12 cellular contexts compared by ENCODE assay signal in genomic region chr2:73870084-73870483, GRCh38. TPM values are rescaled to one million over a fixed set of nuclear protein-coding genes. Genes with fewer than 3 reads are reported as not detected.
A peak's percentile ranks its signal among the peaks of the same experiment; 100 is the strongest.
DNase-seq lines count a peak whose midpoint lies in the region; ATAC-seq and TF ChIP-seq lines count a peak whose summit lies in the region.
"Had no signal": no experiment of that assay in that cellular context is flagged by ENCODE, and none has a peak within 500 bp of the region (broad histone marks: within the 10 kb centered on the region; RNA-seq: fewer than 3 reads in every experiment).

No MANE protein-coding gene starts in this region.

- H3K9me3 ChIP-seq in SJSA1 (replicated peaks) (no peaks in the 10 kb centered on the region), suprapubic skin (no peaks in the 10 kb centered on the region)
- H3K9me3 ChIP-seq: BLaER1 treated with 17β-estradiol and CSF1 and Interleukin-3, amounts not matched to agents 10 nM and 100 nM had no signal

- 33% methylated on average over 4 of the region's 4 CpGs for WGBS in suprapubic skin

- peaks cover 9% of the 10 kb centered on the region for H3K4me1 ChIP-seq in SJSA1 (replicated peaks)
- peaks cover 9% of the 10 kb centered on the region for H3K4me1 ChIP-seq in suprapubic skin
- H3K4me1 ChIP-seq: BLaER1 treated with 17β-estradiol and CSF1 and Interleukin-3, amounts not matched to agents 10 nM and 100 nM had no signal

- H3K36me3 ChIP-seq in SJSA1 (peaks cover 17% of the 10 kb centered on the region), suprapubic skin (peaks cover 31% of the 10 kb centered on the region)

- no peak for TF ChIP-seq EP300 in suprapubic skin (IDR thresholded peaks at IDR 0.05)

- H3K27ac ChIP-seq in SJSA1 (peak overlapping the region; percentile 38; the same call in 1 of the 2 replicates), suprapubic skin (no peak overlapping the region)
- H3K27ac ChIP-seq: BLaER1 treated with 17β-estradiol and CSF1 and Interleukin-3, amounts not matched to agents 10 nM and 100 nM had no signal

- ATAC-seq in HG03457 (IDR thresholded peaks at IDR 0.05; ENCODE audit: unreplicated experiment), result no peak
- ATAC-seq: activated CD8-positive, alpha-beta memory T cell treated with anti-CD3 and anti-CD28 coated beads, Interleukin-2, amount 10 ng/mL, durations not matched to agents 7 days and 5 days had no signal

- H3K27ac Mint-ChIP-seq in nephron, result peak overlapping the region in 2 of 3 experiments; percentile 73 to 91
- H3K27ac Mint-ChIP-seq: activated CD8-positive, alpha-beta memory T cell treated with anti-CD3 and anti-CD28 coated beads, Interleukin-2, amount 10 ng/mL, durations not matched to agents 7 days and 5 days had no signal

- no peaks in the 10 kb centered on the region for H3K27me3 ChIP-seq in SJSA1 (replicated peaks)
- no peaks in the 10 kb centered on the region for H3K27me3 ChIP-seq in suprapubic skin
- H3K27me3 ChIP-seq: BLaER1 treated with 17β-estradiol and CSF1 and Interleukin-3, amounts not matched to agents 10 nM and 100 nM had no signal

- no peak overlapping the region for H3K4me3 Mint-ChIP-seq in nephron
- H3K4me3 Mint-ChIP-seq: activated CD8-positive, alpha-beta memory T cell treated with anti-CD3 and anti-CD28 coated beads, Interleukin-2, amount 10 ng/mL, durations not matched to agents 7 days and 5 days had no signal

- no peaks in the 10 kb centered on the region for H3K9me3 Mint-ChIP-seq in nephron

- H3K4me1 Mint-ChIP-seq in nephron, result peaks cover 6% of the 10 kb centered on the region

- DNase-seq in AG08395 (ENCODE audit: low spot score) (peak; percentile 58), SJSA1 (ENCODE audit: low read depth in 1 of 2, low spot score in 2 of 2) (peak; percentile 48 to 67), fibroblast of mammary gland (ENCODE audit: low read depth) (peak; percentile 95), occipital lobe (lab: John Stamatoyannopoulos, UW) (no peak), suprapubic skin (ENCODE audit: low spot score in 2 of 2) (no peak), hippocampal formation (lab: John Stamatoyannopoulos, UW) (no peak)
- DNase-seq: activated CD8-positive, alpha-beta memory T cell treated with anti-CD3 and anti-CD28 coated beads, Interleukin-2, amount 10 ng/mL, durations not matched to agents 7 days and 5 days; NCI-H2081 treated with DMSO at 0.1 percent for 48 hours; SW 1271 had no signal

- TF ChIP-seq CTCF in fibroblast of mammary gland (conservative IDR thresholded peaks at IDR 0.05; ENCODE audit: control insufficient read depth, insufficient read depth, low read depth, low read length) (no peak), nephron (IDR thresholded peaks at IDR 0.05; ENCODE audit: unreplicated experiment in 3 of 3) (no peak), suprapubic skin (IDR thresholded peaks at IDR 0.05) (no peak)

- H3K36me3 Mint-ChIP-seq in nephron (ENCODE audit: low read depth), result peaks cover 20% of the 10 kb centered on the region

- no peaks in the 10 kb centered on the region for H3K27me3 Mint-ChIP-seq in nephron (ENCODE audit: low read depth)
- H3K27me3 Mint-ChIP-seq: activated CD8-positive, alpha-beta memory T cell treated with anti-CD3 and anti-CD28 coated beads, Interleukin-2, amount 10 ng/mL, durations not matched to agents 7 days and 5 days had no signal

- no peak for TF ChIP-seq POLR2A in suprapubic skin (IDR thresholded peaks at IDR 0.05)

- H3K4me3 ChIP-seq in SJSA1 (no peak overlapping the region), fibroblast of mammary gland (ENCODE audit: control insufficient read depth, low read depth, low read length) (no peak overlapping the region), suprapubic skin (no peak overlapping the region)
- H3K4me3 ChIP-seq: BLaER1 treated with 17β-estradiol and CSF1 and Interleukin-3, amounts not matched to agents 10 nM and 100 nM had no signal

RNA-seq across cellular contexts. Expression of gene ACTG2, which starts 22.7 kb away (rescaled TPM):
- 78.8 and 135 TPM in 2 replicates for total RNA-seq in SJSA1 (2014; rRNA removed; shearing (Covaris generic))
- 0.62 TPM for total RNA-seq in occipital lobe
- total RNA-seq in suprapubic skin, result 10 to 100 TPM in 3 of 4 donors, 1 to 10 TPM in 1; 9.4 to 43.5 (median 20.7) TPM
- total RNA-seq: activated CD8-positive, alpha-beta memory T cell treated with anti-CD3 and anti-CD28 coated beads, Interleukin-2, amount 10 ng/mL, durations not matched to agents 7 days and 5 days had no signal

RNA-seq across cellular contexts. Expression of gene STAMBP, which starts 41.3 kb away (rescaled TPM):
- total RNA-seq in SJSA1 (2014; rRNA removed; shearing (Covaris generic)), result 61.6 and 76.6 TPM in 2 replicates
- total RNA-seq in occipital lobe (20.4 TPM), suprapubic skin (10 to 100 TPM; 29.0 to 45.0 (median 33.5) TPM)

RNA-seq across cellular contexts. Expression of gene DGUOK, which starts 56.6 kb away (rescaled TPM):
- 94.7 and 99.8 TPM in 2 replicates for total RNA-seq in SJSA1 (2014; rRNA removed; shearing (Covaris generic))
- 45.7 TPM for total RNA-seq in occipital lobe
- 10 to 100 TPM; 26.2 to 74.9 (median 48.1) TPM for total RNA-seq in suprapubic skin

Comparison
In these comparisons a context has a peak if more than half of its experiments do, and no peak if none do; other contexts are left out.
1. DNase-seq: peak in AG08395 (single experiment), SJSA1 (2 of 2) and fibroblast of mammary gland (single experiment); none in occipital lobe (single experiment), suprapubic skin (0 of 2) and hippocampal formation (0 of 2).